ENCODE assay signal across 26 cellular contexts in genomic region chr4:1531683-1532548, GRCh38.
"Had no signal": no experiment of that assay in that cellular context is flagged by ENCODE, and none has a peak within 500 bp of the region (broad histone marks: within the 10 kb centered on the region; RNA-seq: fewer than 3 reads in every experiment).

No MANE protein-coding gene starts in this region.

- H3K27me3 ChIP-seq: ovary, thyroid gland had no signal

- H3K9me2 ChIP-seq: SK-N-SH had no signal

- H3K36me3 Mint-ChIP-seq: activated CD8-positive, alpha-beta memory T cell treated with anti-CD3 and anti-CD28 coated beads, Interleukin-2, amount 10 ng/mL, durations not matched to agents 7 days and 5 days; activated naive CD4-positive, alpha-beta T cell treated with anti-CD3 and anti-CD28 coated beads, Interleukin-2, amount 50 U/mL, for 72 hours; brain; immature natural killer cell; naive B cell had no signal

- H3K27ac ChIP-seq: foreskin keratinocyte, neutrophil, ovary, thyroid gland, upper lobe of right lung, VCaP had no signal

- H3K4me1 Mint-ChIP-seq: activated CD4-positive, alpha-beta T cell treated with anti-CD3 and anti-CD28 coated beads, Interleukin-2, amount 10 ng/mL, durations not matched to agents 7 days and 5 days; activated CD8-positive, alpha-beta memory T cell treated with anti-CD3 and anti-CD28 coated beads, Interleukin-2, amount 10 ng/mL, durations not matched to agents 7 days and 5 days; immature natural killer cell had no signal

- H3K4me3 Mint-ChIP-seq: activated CD4-positive, alpha-beta T cell treated with anti-CD3 and anti-CD28 coated beads, Interleukin-2, amount 10 ng/mL, durations not matched to agents 7 days and 5 days; activated CD8-positive, alpha-beta memory T cell treated with anti-CD3 and anti-CD28 coated beads, Interleukin-2, amount 10 ng/mL, durations not matched to agents 7 days and 5 days; activated CD8-positive, alpha-beta T cell treated with anti-CD3 and anti-CD28 coated beads for 36 hours; brain; immature natural killer cell; stimulated activated naive CD8-positive, alpha-beta T cell treated with anti-CD3 and anti-CD28 coated beads, Interleukin-15, Interleukin-2, amounts not matched to agents 100 ng/mL and 50 ng/mL, for 24 hours had no signal

- H3K9me3 ChIP-seq: neutrophil, ovary, SK-N-SH, thyroid gland, upper lobe of right lung had no signal

- H3K4me3 ChIP-seq: ovary, thyroid gland, upper lobe of right lung had no signal

- H3K27ac Mint-ChIP-seq: activated CD4-positive, alpha-beta T cell treated with anti-CD3 and anti-CD28 coated beads, Interleukin-2, amount 10 ng/mL, durations not matched to agents 7 days and 5 days; activated CD8-positive, alpha-beta memory T cell treated with anti-CD3 and anti-CD28 coated beads, Interleukin-2, amount 10 ng/mL, durations not matched to agents 7 days and 5 days; activated CD8-positive, alpha-beta T cell treated with anti-CD3 and anti-CD28 coated beads for 36 hours; activated naive CD4-positive, alpha-beta T cell treated with anti-CD3 and anti-CD28 coated beads, Interleukin-2, amount 50 U/mL, for 72 hours; brain; immature natural killer cell; naive B cell; stimulated activated naive CD8-positive, alpha-beta T cell treated with anti-CD3 and anti-CD28 coated beads, Interleukin-15, Interleukin-2, amounts not matched to agents 100 ng/mL and 50 ng/mL, for 24 hours had no signal

- H3K36me3 ChIP-seq: neutrophil, ovary, thyroid gland, upper lobe of right lung had no signal

- DNase-seq: activated CD4-positive, alpha-beta T cell treated with anti-CD3 and anti-CD28 coated beads, Interleukin-2, amount 10 ng/mL, durations not matched to agents 7 days and 5 days; activated CD4-positive, CD25-positive, alpha-beta regulatory T cell treated with anti-CD3 and anti-CD28 coated beads, Interleukin-2, amount 50 U/mL, for 72 hours; activated CD8-positive, alpha-beta memory T cell treated with anti-CD3 and anti-CD28 coated beads, Interleukin-2, amount 10 ng/mL, durations not matched to agents 7 days and 5 days; activated CD8-positive, alpha-beta T cell treated with anti-CD3 and anti-CD28 coated beads for 36 hours; activated effector memory CD4-positive, alpha-beta T cell treated with anti-CD3 and anti-CD28 coated beads, Interleukin-2, amount 50 U/mL, for 16 hours; activated T-cell treated with anti-CD3 and anti-CD28 coated beads for 4 hours; caudate nucleus; dermis blood vessel endothelial cell; effector CD8-positive, alpha-beta T cell; foreskin keratinocyte; immature natural killer cell; kidney glomerular epithelial cell; mesenchymal stem cell; naive B cell; SK-N-SH; stimulated activated CD4-positive, alpha-beta T cell treated with anti-CD3 and anti-CD28 coated beads, Interleukin-12 subunit alpha, Interleukin-12 subunit beta, amount 100 ng/mL, for 4 hours; stimulated activated CD4-positive, alpha-beta T cell treated with anti-CD3 and anti-CD28 coated beads, Interleukin-4, amount 100 ng/mL, for 4 hours; substantia nigra; thyroid gland; upper lobe of right lung had no signal

- H3K4me2 ChIP-seq: SK-N-SH had no signal

- H3K9ac ChIP-seq: SK-N-SH had no signal

- ATAC-seq: activated CD8-positive, alpha-beta memory T cell treated with anti-CD3 and anti-CD28 coated beads, Interleukin-2, amount 10 ng/mL, durations not matched to agents 7 days and 5 days; activated CD8-positive, alpha-beta T cell treated with anti-CD3 and anti-CD28 coated beads for 36 hours; activated naive CD4-positive, alpha-beta T cell treated with anti-CD3 and anti-CD28 coated beads, Interleukin-2, amount 50 U/mL, for 72 hours; foreskin keratinocyte; upper lobe of right lung had no signal

- H3K4me1 ChIP-seq: foreskin keratinocyte, thyroid gland, upper lobe of right lung had no signal

- H3K9me3 Mint-ChIP-seq: activated CD4-positive, alpha-beta T cell treated with anti-CD3 and anti-CD28 coated beads, Interleukin-2, amount 10 ng/mL, durations not matched to agents 7 days and 5 days; activated CD8-positive, alpha-beta T cell treated with anti-CD3 and anti-CD28 coated beads for 36 hours; activated naive CD4-positive, alpha-beta T cell treated with anti-CD3 and anti-CD28 coated beads, Interleukin-2, amount 50 U/mL, for 72 hours; immature natural killer cell; naive B cell; stimulated activated naive CD8-positive, alpha-beta T cell treated with anti-CD3 and anti-CD28 coated beads, Interleukin-15, Interleukin-2, amounts not matched to agents 100 ng/mL and 50 ng/mL, for 24 hours had no signal
